28 cellular contexts compared by ENCODE assay signal in the genomic region with DNA sequence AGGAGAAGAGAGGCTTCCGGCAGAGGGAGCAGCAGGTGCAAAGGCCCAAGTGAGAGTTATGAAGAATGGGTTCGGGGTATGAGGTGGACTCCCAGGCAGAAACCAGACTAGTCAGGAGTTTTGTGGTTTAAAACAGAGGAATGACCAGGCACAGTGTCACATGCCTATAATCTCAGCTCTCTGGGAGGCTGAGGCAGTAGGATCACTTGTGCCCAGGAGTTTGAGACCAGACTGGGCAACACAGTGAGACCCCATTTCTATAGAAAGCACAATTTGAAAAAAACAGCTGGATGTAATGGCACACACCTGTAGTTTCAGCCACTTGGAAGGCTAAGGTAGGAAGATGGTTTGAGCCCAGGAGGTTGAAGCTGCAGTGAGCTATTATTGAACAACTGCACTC. TPM values are rescaled to one million over a fixed set of nuclear protein-coding genes. Genes with fewer than 3 reads are reported as not detected.
A peak's percentile ranks its signal among the peaks of the same experiment; 100 is the strongest.
DNase-seq lines count a peak whose midpoint lies in the region; ATAC-seq and TF ChIP-seq lines count a peak whose summit lies in the region.
"Had no signal": no experiment of that assay in that cellular context is flagged by ENCODE, and none has a peak within 500 bp of the region (broad histone marks: within the 10 kb centered on the region; RNA-seq: fewer than 3 reads in every experiment).

No MANE protein-coding gene starts in this region.

- ATAC-seq in natural killer cell treated with Interleukin-12 subunit alpha and Interleukin-12 subunit beta and Interleukin-15 and Interleukin-18, amount 100 ng/mL, for 72 hours, result no peak
- ATAC-seq in natural killer cell (no peak), WTC11 (no peak), HG03025 (IDR thresholded peaks at IDR 0.05; ENCODE audit: low FRiP score, unreplicated experiment) (no peak)
- no peak for ATAC-seq in stimulated activated naive B cell treated with anti-CD40 and anti-IgM and Interleukin-4, amounts not matched to agents 10 μg/mL and 1 μg/mL and 100 μg/mL, for 72 hours (replicated peaks)
- ATAC-seq: GM12878 had no signal

- peaks cover 11% of the 10 kb centered on the region for H3K9me3 ChIP-seq in mammary epithelial cell (replicated peaks; ENCODE audit: insufficient read depth, low read length)
- H3K9me3 ChIP-seq: BE2C, BLaER1 had no signal

- intact Hi-C loops in natural killer cell (cut with micrococcal nuclease), result no loop called here
- intact Hi-C loops in mammary epithelial cell (cut with micrococcal nuclease), result no loop called here

- WGBS in mammary epithelial cell (ENCODE audit: low coverage, missing lambda C conversion rate), result 52% methylated on average over 2 of the region's 2 CpGs

- H3K4me3 ChIP-seq in mammary epithelial cell (replicated peaks in 1 of 3; ENCODE audit: insufficient read depth in 1 of 3, low read depth in 2 of 3, low read length in 3 of 3), result no peak overlapping the region
- H3K4me3 ChIP-seq: BLaER1, GM12878 had no signal

- H3K27ac ChIP-seq in mammary epithelial cell (ENCODE audit: insufficient read depth, low read depth, low read length), result no peak overlapping the region
- H3K27ac ChIP-seq: BLaER1 had no signal

- H3K4me2 ChIP-seq in mammary epithelial cell (ENCODE audit: insufficient read depth, low read depth, low read length), result no peak overlapping the region
- H3K4me2 ChIP-seq: BLaER1 had no signal

- no peaks in the 10 kb centered on the region for H3K36me3 ChIP-seq in mammary epithelial cell (ENCODE audit: insufficient read depth, low read length)
- H3K36me3 ChIP-seq: BE2C, BLaER1 had no signal

- H4K20me1 ChIP-seq in mammary epithelial cell (ENCODE audit: insufficient read depth, low read length), result no peaks in the 10 kb centered on the region
- H4K20me1 ChIP-seq: BLaER1 had no signal

- in situ Hi-C loops in mammary epithelial cell (cut with MboI; ENCODE audit: low sequenced_read_pairs in 2 of 2), result loop anchor here in 1 of 2 donors (10.0 kb wide), 1 partner anchor 63 kb away; no protein-coding TSS in a partner anchor

- H3K4me1 ChIP-seq in mammary epithelial cell (ENCODE audit: insufficient read depth, low read length), result no peaks in the 10 kb centered on the region
- H3K4me1 ChIP-seq: BE2C, BLaER1 had no signal

- no peaks in the 10 kb centered on the region for H3K36me3 Mint-ChIP-seq in natural killer cell treated with Interleukin-12 subunit alpha and Interleukin-12 subunit beta and Interleukin-15 and Interleukin-18, amount 100 ng/mL, for 72 hours
- H3K36me3 Mint-ChIP-seq in natural killer cell (no peaks in the 10 kb centered on the region), WTC11 (no peaks in the 10 kb centered on the region)
- no peaks in the 10 kb centered on the region for H3K36me3 Mint-ChIP-seq in stimulated activated naive B cell treated with anti-CD40 and anti-IgM and Interleukin-4, amounts not matched to agents 10 μg/mL and 1 μg/mL and 100 μg/mL, for 72 hours
- H3K36me3 Mint-ChIP-seq: CD14-positive monocyte; CD4-positive, alpha-beta memory T cell; CD4-positive, CD25-positive, alpha-beta regulatory T cell; CD8-positive, alpha-beta memory T cell had no signal

- H2AFZ ChIP-seq in mammary epithelial cell (ENCODE audit: low read depth, low read length), result no peak overlapping the region

- DNase-seq in natural killer cell treated with Interleukin-12 subunit alpha and Interleukin-12 subunit beta and Interleukin-15 and Interleukin-18, amount 100 ng/mL, for 72 hours (ENCODE audit: low spot score), result peak; percentile 18
- DNase-seq in natural killer cell, result no peak
- DNase-seq in WTC11 (ENCODE audit: low spot score), result no peak
- DNase-seq in stimulated activated naive B cell treated with anti-CD40 and anti-IgM and Interleukin-4, amounts not matched to agents 10 μg/mL and 1 μg/mL and 100 μg/mL, for 72 hours, result no peak
- no peak for DNase-seq in mammary epithelial cell
- DNase-seq: 8988T; ACHN; BE2C; C1 segment of cervical spinal cord; CD4-positive, alpha-beta memory T cell; CD4-positive, CD25-positive, alpha-beta regulatory T cell; CD8-positive, alpha-beta memory T cell; COR-L47; DMS 273 treated with DMSO at 0.1 percent for 48 hours; DMS153; DMS53; DMS79; DND-41; EL; GDM1 had no signal

- H3K27me3 ChIP-seq in mammary epithelial cell (ENCODE audit: insufficient read depth, low read length), result no peaks in the 10 kb centered on the region
- H3K27me3 ChIP-seq: BE2C, BLaER1 had no signal

- CTCF ChIA-PET in WTC11 (lab: Charles Lee), result interaction anchor here (3.1 kb wide), 1 partner anchor 9 kb away, joined by 11 read pairs; no protein-coding TSS in a partner anchor
- CTCF ChIA-PET in mammary epithelial cell (lab: Charles Lee; ENCODE audit: low non-redundant PET), result no interaction called here

- peaks cover 4 to 9% of the 10 kb centered on the region in 2 donors for H3K4me1 Mint-ChIP-seq in natural killer cell treated with Interleukin-12 subunit alpha and Interleukin-12 subunit beta and Interleukin-15 and Interleukin-18, amount 100 ng/mL, for 72 hours (ENCODE audit: low read depth in 2 of 2)
- H3K4me1 Mint-ChIP-seq in natural killer cell (peaks cover 13 to 24% of the 10 kb centered on the region in 2 donors), WTC11 (no peaks in the 10 kb centered on the region)
- H3K4me1 Mint-ChIP-seq in stimulated activated naive B cell treated with anti-CD40 and anti-IgM and Interleukin-4, amounts not matched to agents 10 μg/mL and 1 μg/mL and 100 μg/mL, for 72 hours, result no peaks in the 10 kb centered on the region
- H3K4me1 Mint-ChIP-seq: CD14-positive monocyte; CD4-positive, alpha-beta memory T cell; CD4-positive, CD25-positive, alpha-beta regulatory T cell had no signal

- no peak overlapping the region for H3K27ac Mint-ChIP-seq in natural killer cell treated with Interleukin-12 subunit alpha and Interleukin-12 subunit beta and Interleukin-15 and Interleukin-18, amount 100 ng/mL, for 72 hours
- no peak overlapping the region for H3K27ac Mint-ChIP-seq in natural killer cell
- H3K27ac Mint-ChIP-seq in WTC11, result no peak overlapping the region
- peak overlapping the region; percentile 67 for H3K27ac Mint-ChIP-seq in stimulated activated naive B cell treated with anti-CD40 and anti-IgM and Interleukin-4, amounts not matched to agents 10 μg/mL and 1 μg/mL and 100 μg/mL, for 72 hours
- H3K27ac Mint-ChIP-seq: CD4-positive, CD25-positive, alpha-beta regulatory T cell; CD8-positive, alpha-beta memory T cell had no signal

- dilution Hi-C loops in mammary epithelial cell (cut with HindIII; ENCODE audit: low sequenced_read_pairs), result no loop called here

- POLR2A ChIA-PET in WTC11 (lab: Charles Lee), result no interaction called here

- BruUV-seq in mammary epithelial cell (replicated peaks; lab: Mats Ljungman, UMichigan), result no TSS peak

- no peak overlapping the region for H3K9ac ChIP-seq in mammary epithelial cell (ENCODE audit: insufficient read depth, low read length)
- H3K9ac ChIP-seq: BLaER1 had no signal

- H3K27me3 Mint-ChIP-seq in natural killer cell treated with Interleukin-12 subunit alpha and Interleukin-12 subunit beta and Interleukin-15 and Interleukin-18, amount 100 ng/mL, for 72 hours, result peaks cover 10 to 22% of the 10 kb centered on the region in 2 donors
- H3K27me3 Mint-ChIP-seq in natural killer cell (ENCODE audit: low read depth in 2 of 2) (peaks cover 0 to 13% of the 10 kb centered on the region in 2 donors), WTC11 (ENCODE audit: low read depth) (no peaks in the 10 kb centered on the region; the same call in 1 of the 2 replicates)
- peaks cover 4% of the 10 kb centered on the region in 2 donors for H3K27me3 Mint-ChIP-seq in stimulated activated naive B cell treated with anti-CD40 and anti-IgM and Interleukin-4, amounts not matched to agents 10 μg/mL and 1 μg/mL and 100 μg/mL, for 72 hours
- H3K27me3 Mint-ChIP-seq: CD4-positive, CD25-positive, alpha-beta regulatory T cell had no signal

- no peak overlapping the region for H3K4me3 Mint-ChIP-seq in natural killer cell treated with Interleukin-12 subunit alpha and Interleukin-12 subunit beta and Interleukin-15 and Interleukin-18, amount 100 ng/mL, for 72 hours
- H3K4me3 Mint-ChIP-seq in natural killer cell, result no peak overlapping the region
- no peak overlapping the region for H3K4me3 Mint-ChIP-seq in WTC11
- H3K4me3 Mint-ChIP-seq in stimulated activated naive B cell treated with anti-CD40 and anti-IgM and Interleukin-4, amounts not matched to agents 10 μg/mL and 1 μg/mL and 100 μg/mL, for 72 hours, result no peak overlapping the region
- H3K4me3 Mint-ChIP-seq: CD14-positive monocyte; CD4-positive, alpha-beta memory T cell; CD4-positive, CD25-positive, alpha-beta regulatory T cell; CD8-positive, alpha-beta memory T cell had no signal

- no peak for TF ChIP-seq CTCF in natural killer cell (IDR thresholded peaks at IDR 0.05)
- TF ChIP-seq CTCF in WTC11 (IDR thresholded peaks at IDR 0.05), result no peak
- no peak for TF ChIP-seq CTCF in mammary epithelial cell (conservative IDR thresholded peaks at IDR 0.05 in 1 of 2, IDR thresholded peaks at IDR 0.05 in 1 of 2; ENCODE audit: extremely low read depth in 1 of 2, insufficient read depth in 1 of 2, low read depth in 1 of 2, low read length in 2 of 2)

- no peaks in the 10 kb centered on the region for H3K79me2 ChIP-seq in mammary epithelial cell (ENCODE audit: insufficient read depth, low read length)

- H3K9me3 Mint-ChIP-seq in natural killer cell treated with Interleukin-12 subunit alpha and Interleukin-12 subunit beta and Interleukin-15 and Interleukin-18, amount 100 ng/mL, for 72 hours, result no peaks in the 10 kb centered on the region
- no peaks in the 10 kb centered on the region for H3K9me3 Mint-ChIP-seq in natural killer cell
- H3K9me3 Mint-ChIP-seq in WTC11, result peaks cover 8% of the 10 kb centered on the region; the same call in 1 of the 2 replicates
- H3K9me3 Mint-ChIP-seq in stimulated activated naive B cell treated with anti-CD40 and anti-IgM and Interleukin-4, amounts not matched to agents 10 μg/mL and 1 μg/mL and 100 μg/mL, for 72 hours, result no peaks in the 10 kb centered on the region
- H3K9me3 Mint-ChIP-seq: CD4-positive, alpha-beta memory T cell; CD4-positive, CD25-positive, alpha-beta regulatory T cell had no signal

TF ChIP-seq in WTC11, 78 proteins besides CTCF, POLR2A, EP300 and RAD21 (continues in another document):
- TF ChIP-seq ZNF121 (CRISPR knock-in tag; IDR thresholded peaks at IDR 0.05), result peak; percentile 54; the same call in 1 of the 2 replicates
- no peak for TF ChIP-seq JAZF1 (CRISPR knock-in tag; IDR thresholded peaks at IDR 0.05)

RNA-seq across cellular contexts. Expression of gene C16orf78, which starts 43.8 kb away (rescaled TPM):
- not detected for total RNA-seq in natural killer cell treated with Interleukin-12 subunit alpha and Interleukin-12 subunit beta and Interleukin-15 and Interleukin-18, amount 100 ng/mL, for 72 hours
- not detected for total RNA-seq in natural killer cell
- not detected in 3 replicates for total RNA-seq in WTC11 (2021)
- not detected for total RNA-seq in mammary epithelial cell
- polyA plus RNA-seq in mammary epithelial cell, result not detected
- not detected for polyA minus RNA-seq in mammary epithelial cell
- total RNA-seq: A673; CD4-positive, alpha-beta memory T cell; CD4-positive, CD25-positive, alpha-beta regulatory T cell; CD8-positive, alpha-beta memory T cell; Daoy; G401; GM12878 had no signal
- polyA plus RNA-seq: AG04450; CD14-positive monocyte; CD4-positive, alpha-beta memory T cell; CD4-positive, CD25-positive, alpha-beta regulatory T cell; CD8-positive, alpha-beta memory T cell; GM12878 had no signal
